ENCODE assay signal across 10 cellular contexts in the genomic region with DNA sequence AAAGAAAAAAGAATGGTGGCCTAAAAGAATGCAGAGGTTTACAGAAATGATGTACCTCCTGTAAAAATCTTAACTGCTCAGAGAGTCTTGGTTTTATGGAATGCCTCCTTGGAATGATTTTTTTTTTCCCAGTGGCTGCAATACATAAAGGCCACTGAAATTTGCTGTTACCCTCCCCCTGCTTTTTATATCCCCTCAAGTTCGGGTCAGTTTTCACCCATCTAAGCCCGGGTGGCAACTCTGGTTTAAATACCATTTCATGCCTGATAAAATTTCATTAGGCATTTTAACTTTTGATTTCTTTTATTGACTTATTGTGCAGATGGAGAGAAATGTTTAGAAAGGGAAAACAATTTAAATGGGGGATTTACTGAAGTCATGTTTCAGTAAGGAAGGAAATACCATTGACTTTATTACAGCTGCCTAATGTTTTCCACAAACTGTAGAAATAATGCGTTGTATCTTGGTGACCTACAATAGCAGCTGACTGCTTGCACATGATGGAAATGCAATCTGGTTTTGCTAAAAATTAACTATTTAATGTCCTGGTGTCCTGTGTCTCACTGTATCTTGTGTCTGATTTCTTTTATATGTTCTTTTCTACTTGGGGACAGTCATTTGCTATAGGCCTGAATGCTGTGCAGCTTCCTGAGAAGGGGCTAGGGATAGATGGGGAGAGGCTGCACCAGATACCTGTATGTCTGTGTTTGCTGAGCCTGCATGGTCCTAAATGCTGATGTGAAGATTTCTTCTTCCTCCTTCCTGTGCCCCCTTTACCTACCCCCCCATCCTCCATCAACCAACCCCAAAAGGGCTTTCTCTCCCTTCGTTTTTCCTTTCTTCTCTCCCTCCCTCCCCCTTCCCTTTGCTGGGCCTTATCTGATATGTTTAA.
DNase-seq lines count a peak whose midpoint lies in the region; ATAC-seq and TF ChIP-seq lines count a peak whose summit lies in the region.
"Had no signal": no experiment of that assay in that cellular context is flagged by ENCODE, and none has a peak within 500 bp of the region (broad histone marks: within the 10 kb centered on the region; RNA-seq: fewer than 3 reads in every experiment).

No MANE protein-coding gene starts in this region.

- no peak overlapping the region for H3K27ac ChIP-seq in CD8-positive, alpha-beta memory T cell (ENCODE audit: low read depth, low read length)

- no peak overlapping the region for H3K4me3 Mint-ChIP-seq in activated T-helper 1 cell treated with anti-CD3 and anti-CD28 coated beads, Interleukin-12 subunit alpha, Interleukin-12 subunit beta, Interleukin-2, Interleukin-4 antibody, amounts not matched to agents 30 ng/mL and 10 ng/mL and 1 ng/mL, durations not matched to agents 14 hours and 24 hours and 36 hours
- H3K4me3 Mint-ChIP-seq in CD8-positive, alpha-beta memory T cell: no peak overlapping the region
- peak overlapping the region in 1 of 2 donors; percentile 43 for H3K4me3 Mint-ChIP-seq in activated T-cell treated with anti-CD3 and anti-CD28 coated beads, Interleukin-2, amount 50 U/mL, for 72 hours
- H3K4me3 Mint-ChIP-seq: T-helper 17 cell had no signal

- H3K9me3 Mint-ChIP-seq in activated T-helper 1 cell treated with anti-CD3 and anti-CD28 coated beads, Interleukin-12 subunit alpha, Interleukin-12 subunit beta, Interleukin-2, Interleukin-4 antibody, amounts not matched to agents 30 ng/mL and 10 ng/mL and 1 ng/mL, durations not matched to agents 14 hours and 24 hours and 36 hours: no peaks in the 10 kb centered on the region
- H3K9me3 Mint-ChIP-seq in CD8-positive, alpha-beta memory T cell: no peaks in the 10 kb centered on the region
- H3K9me3 Mint-ChIP-seq in activated T-cell treated with anti-CD3 and anti-CD28 coated beads, Interleukin-2, amount 50 U/mL, for 72 hours: no peaks in the 10 kb centered on the region

- no peaks in the 10 kb centered on the region for H3K9me3 ChIP-seq in CD8-positive, alpha-beta memory T cell (ENCODE audit: low read length)

- no peaks in the 10 kb centered on the region for H3K36me3 Mint-ChIP-seq in activated T-helper 1 cell treated with anti-CD3 and anti-CD28 coated beads, Interleukin-12 subunit alpha, Interleukin-12 subunit beta, Interleukin-2, Interleukin-4 antibody, amounts not matched to agents 30 ng/mL and 10 ng/mL and 1 ng/mL, durations not matched to agents 14 hours and 24 hours and 36 hours (ENCODE audit: low read depth)
- H3K36me3 Mint-ChIP-seq in CD8-positive, alpha-beta memory T cell: no peaks in the 10 kb centered on the region
- peaks cover 0 to 1% of the 10 kb centered on the region in 2 donors for H3K36me3 Mint-ChIP-seq in activated T-cell treated with anti-CD3 and anti-CD28 coated beads, Interleukin-2, amount 50 U/mL, for 72 hours (ENCODE audit: insufficient read depth in 2 of 2)

- intact Hi-C loops in activated T-helper 1 cell treated with anti-CD3 and anti-CD28 coated beads, Interleukin-12 subunit alpha, Interleukin-12 subunit beta, Interleukin-2, Interleukin-4 antibody, amounts not matched to agents 30 ng/mL and 10 ng/mL and 1 ng/mL, durations not matched to agents 14 hours and 24 hours and 36 hours (cut with micrococcal nuclease): loop anchor here (5.0 kb wide), 1 partner anchor 38 kb away; no protein-coding TSS in a partner anchor

- H3K4me1 Mint-ChIP-seq in activated T-helper 1 cell treated with anti-CD3 and anti-CD28 coated beads, Interleukin-12 subunit alpha, Interleukin-12 subunit beta, Interleukin-2, Interleukin-4 antibody, amounts not matched to agents 30 ng/mL and 10 ng/mL and 1 ng/mL, durations not matched to agents 14 hours and 24 hours and 36 hours (ENCODE audit: low read depth): peaks cover 27% of the 10 kb centered on the region
- H3K4me1 Mint-ChIP-seq in CD8-positive, alpha-beta memory T cell: no peaks in the 10 kb centered on the region
- peaks cover 24% of the 10 kb centered on the region for H3K4me1 Mint-ChIP-seq in activated T-cell treated with anti-CD3 and anti-CD28 coated beads, Interleukin-2, amount 50 U/mL, for 72 hours (ENCODE audit: low read depth)
- H3K4me1 Mint-ChIP-seq: T-helper 17 cell had no signal

- peaks cover 6% of the 10 kb centered on the region for H3K4me1 ChIP-seq in CD8-positive, alpha-beta memory T cell (ENCODE audit: insufficient read depth, low read length)

- H3K36me3 ChIP-seq in CD8-positive, alpha-beta memory T cell (ENCODE audit: insufficient read depth, low read length): no peaks in the 10 kb centered on the region

- DNase-seq in H4 (ENCODE audit: low spot score) (peak; percentile 23), fibroblast of villous mesenchyme (ENCODE audit: low read depth) (peak; percentile 78), pulmonary artery endothelial cell (ENCODE audit: low read depth, low spot score) (peak; percentile 68), NCI-H2107 treated with DMSO at 0.1 percent for 48 hours (lab: John Stamatoyannopoulos, UW; ENCODE audit: unreplicated experiment) (no peak), SHP77 (lab: John Stamatoyannopoulos, UW) (no peak)
- no peak for DNase-seq in activated T-helper 1 cell treated with anti-CD3 and anti-CD28 coated beads, Interleukin-12 subunit alpha, Interleukin-12 subunit beta, Interleukin-2, Interleukin-4 antibody, amounts not matched to agents 30 ng/mL and 10 ng/mL and 1 ng/mL, durations not matched to agents 14 hours and 24 hours and 36 hours (ENCODE audit: low spot score)
- no peak for DNase-seq in CD8-positive, alpha-beta memory T cell
- DNase-seq in activated T-cell treated with anti-CD3 and anti-CD28 coated beads, Interleukin-2, amount 50 U/mL, for 72 hours: no peak
- DNase-seq: NCI-H774, T-helper 17 cell had no signal

- H3K27me3 Mint-ChIP-seq in activated T-helper 1 cell treated with anti-CD3 and anti-CD28 coated beads, Interleukin-12 subunit alpha, Interleukin-12 subunit beta, Interleukin-2, Interleukin-4 antibody, amounts not matched to agents 30 ng/mL and 10 ng/mL and 1 ng/mL, durations not matched to agents 14 hours and 24 hours and 36 hours (ENCODE audit: insufficient read depth): no peaks in the 10 kb centered on the region
- H3K27me3 Mint-ChIP-seq in CD8-positive, alpha-beta memory T cell: no peaks in the 10 kb centered on the region
- peaks cover 12% of the 10 kb centered on the region for H3K27me3 Mint-ChIP-seq in activated T-cell treated with anti-CD3 and anti-CD28 coated beads, Interleukin-2, amount 50 U/mL, for 72 hours (ENCODE audit: low read depth)

- TF ChIP-seq CTCF in fibroblast of villous mesenchyme (IDR thresholded peaks at IDR 0.05; ENCODE audit: insufficient read depth, low read depth, low read length): no peak

- CTCF ChIA-PET in CD8-positive, alpha-beta memory T cell (lab: Charles Lee): no interaction called here

- POLR2A ChIA-PET in CD8-positive, alpha-beta memory T cell (lab: Charles Lee): no interaction called here

- ATAC-seq in activated T-cell treated with anti-CD3 and anti-CD28 coated beads, Interleukin-2, amount 50 U/mL, for 72 hours (replicated peaks in 1 of 2): no peak
- ATAC-seq: T-helper 17 cell had no signal

- H3K4me3 ChIP-seq in fibroblast of villous mesenchyme (ENCODE audit: low read depth, low read length): no peak overlapping the region
- H3K4me3 ChIP-seq in CD8-positive, alpha-beta memory T cell (ENCODE audit: low read length): no peak overlapping the region

- peak overlapping the region; percentile 65 for H3K27ac Mint-ChIP-seq in activated T-helper 1 cell treated with anti-CD3 and anti-CD28 coated beads, Interleukin-12 subunit alpha, Interleukin-12 subunit beta, Interleukin-2, Interleukin-4 antibody, amounts not matched to agents 30 ng/mL and 10 ng/mL and 1 ng/mL, durations not matched to agents 14 hours and 24 hours and 36 hours
- no peak overlapping the region for H3K27ac Mint-ChIP-seq in CD8-positive, alpha-beta memory T cell
- H3K27ac Mint-ChIP-seq in activated T-cell treated with anti-CD3 and anti-CD28 coated beads, Interleukin-2, amount 50 U/mL, for 72 hours: no peak overlapping the region
- H3K27ac Mint-ChIP-seq: T-helper 17 cell had no signal

- H3K27me3 ChIP-seq in CD8-positive, alpha-beta memory T cell (ENCODE audit: insufficient read depth, low read length, poor library complexity, severe bottlenecking): no peaks in the 10 kb centered on the region

Comparison
In these comparisons a context has a peak if more than half of its experiments do, and no peak if none do; other contexts are left out.
1. DNase-seq: peak in H4 (single experiment), fibroblast of villous mesenchyme (single experiment) and pulmonary artery endothelial cell (single experiment); none in activated T-helper 1 cell treated with anti-CD3 and anti-CD28 coated beads, Interleukin-12 subunit alpha, Interleukin-12 subunit beta, Interleukin-2, Interleukin-4 antibody, amounts not matched to agents 30 ng/mL and 10 ng/mL and 1 ng/mL, durations not matched to agents 14 hours and 24 hours and 36 hours (single experiment), CD8-positive, alpha-beta memory T cell (0 of 5), NCI-H2107 treated with DMSO at 0.1 percent for 48 hours (single experiment), SHP77 (0 of 2) and activated T-cell treated with anti-CD3 and anti-CD28 coated beads, Interleukin-2, amount 50 U/mL, for 72 hours (0 of 2).